ENCODE assay signal across 8 cellular contexts in the genomic region with DNA sequence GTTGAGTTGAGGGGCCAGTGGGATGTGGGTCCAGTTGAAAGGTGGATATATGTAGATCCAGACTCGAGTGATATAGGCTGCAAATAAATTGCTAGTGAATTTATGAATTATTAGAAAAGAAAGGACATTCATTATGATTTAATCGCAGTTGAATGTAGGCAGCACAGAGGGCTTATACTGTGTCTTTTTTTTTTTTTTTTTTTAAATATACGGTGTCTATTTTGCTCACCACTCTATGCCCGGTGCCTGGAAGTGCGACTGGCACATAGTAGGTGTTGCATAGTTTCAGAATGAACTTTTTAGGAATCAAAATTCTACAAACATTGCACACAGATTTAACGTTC. TPM values are rescaled to one million over a fixed set of nuclear protein-coding genes. Genes with fewer than 3 reads are reported as not detected.
DNase-seq lines count a peak whose midpoint lies in the region; ATAC-seq, FAIRE-seq and TF ChIP-seq lines count a peak whose summit lies in the region.

No MANE protein-coding gene starts in this region.

- CTCF ChIA-PET in RWPE1 (lab: Yijun Ruan, JAX) = interaction anchor here (1.0 kb wide), 1 partner anchor 23 kb away, joined by 3 read pairs; no protein-coding TSS in a partner anchor

- peaks cover 0 to 13% of the 10 kb centered on the region in 2 donors for H3K36me3 ChIP-seq in gastrocnemius medialis

- POLR2A ChIA-PET in RWPE1 (lab: Yijun Ruan, JAX; ENCODE audit: low non-redundant PET) = no interaction called here

- H3K27me3 ChIP-seq in gastrocnemius medialis = no peaks in the 10 kb centered on the region

- TF ChIP-seq CTCF in RWPE1 (conservative IDR thresholded peaks at IDR 0.05; ENCODE audit: low read depth) (no peak), fibroblast of villous mesenchyme (IDR thresholded peaks at IDR 0.05; ENCODE audit: insufficient read depth, low read depth, low read length) (no peak), gastrocnemius medialis (IDR thresholded peaks at IDR 0.05 in 4 of 5, conservative IDR thresholded peaks at IDR 0.05 in 1 of 5) (no peak)

- no peak for FAIRE-seq in RCC 7860 (lab: Jason Lieb, UNC)

- peaks cover 4 to 12% of the 10 kb centered on the region in 2 donors for H3K4me1 ChIP-seq in gastrocnemius medialis

- H3K4me3 ChIP-seq in fibroblast of villous mesenchyme (ENCODE audit: low read depth, low read length) (peak overlapping the region; percentile 78), gastrocnemius medialis (peak overlapping the region; percentile 75 to 96 (median 90))

- no peak for TF ChIP-seq POLR2A in gastrocnemius medialis (IDR thresholded peaks at IDR 0.05)

- intact Hi-C loops in gastrocnemius medialis (cut with DNase I; ENCODE audit: low total_unique reads) = loop anchor here (1.0 to 10.0 kb wide), 5 partner anchors 70 to 654 kb away; a partner anchor contains a TSS

- DNase-seq in DMS79 treated with DMSO at 0.1 percent for 48 hours (lab: John Stamatoyannopoulos, UW) (peak; percentile 50), DMS79 (lab: John Stamatoyannopoulos, UW) (no peak), RWPE1 (ENCODE audit: low spot score) (no peak), fibroblast of villous mesenchyme (ENCODE audit: low read depth) (no peak), gastrocnemius medialis (no peak), NOMO-1 (lab: John Stamatoyannopoulos, UW; ENCODE audit: unreplicated experiment in 2 of 2) (no peak), RCC 7860 (ENCODE audit: low spot score) (no peak)

- H3K27ac ChIP-seq in RWPE1 (peak overlapping the region; percentile 91), gastrocnemius medialis (peak overlapping the region; percentile 89 to 98 (median 95))

- no peaks in the 10 kb centered on the region for H3K9me3 ChIP-seq in gastrocnemius medialis

- in situ Hi-C loops in gastrocnemius medialis (cut with MboI; ENCODE audit: low sequenced_read_pairs in 4 of 4) = loop anchor here (10.0 to 25.0 kb wide), 5 partner anchors 304 to 1029 kb away; a partner anchor contains a TSS

- peak in 1 of 2 donors; percentile 2 for ATAC-seq in gastrocnemius medialis
- ATAC-seq in HG03095 (IDR thresholded peaks at IDR 0.05; ENCODE audit: unreplicated experiment) = no peak

RNA-seq across cellular contexts. Expression of a gene that starts 0.8 kb away (rescaled TPM):
- total RNA-seq in fibroblast of villous mesenchyme (2.3 and 2.6 TPM in 2 replicates), gastrocnemius medialis (10 to 100 TPM in 1 of 4 donors, 1 to 10 TPM in 3; 2.6 to 13.5 (median 5.0) TPM)
